Comparison of ENCODE assay signal across 9 cellular contexts in the genomic region with DNA sequence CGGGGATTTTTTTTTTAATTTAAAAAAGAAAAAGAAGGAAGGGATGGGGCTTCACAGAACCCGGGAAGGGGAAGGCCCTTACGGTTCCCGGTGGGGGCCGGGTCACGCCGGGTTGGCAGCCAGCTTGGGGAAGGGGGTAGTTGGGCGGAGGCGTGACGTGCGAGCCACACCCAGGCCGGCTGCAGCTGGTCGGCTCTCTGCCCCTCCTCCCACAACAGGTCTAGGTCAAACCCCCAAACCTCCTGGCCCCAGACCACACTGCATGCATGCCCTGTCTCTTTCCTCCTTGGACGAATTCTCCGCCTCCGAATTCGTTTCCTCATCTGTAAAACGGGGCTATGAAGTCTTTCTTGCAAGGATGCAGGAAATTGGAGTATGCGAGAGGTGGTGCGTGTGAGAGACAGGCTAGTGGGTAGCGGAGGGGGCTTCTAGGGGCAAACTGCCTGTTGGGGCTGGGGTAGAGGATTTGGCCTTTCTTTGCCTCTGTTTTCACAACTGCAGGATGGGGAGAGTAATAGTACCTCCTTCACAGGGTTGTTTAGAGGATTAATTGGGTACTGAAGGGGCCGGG. TPM values are rescaled to one million over a fixed set of nuclear protein-coding genes. Genes with fewer than 3 reads are reported as not detected.
A peak's percentile ranks its signal among the peaks of the same experiment; 100 is the strongest.
DNase-seq lines count a peak whose midpoint lies in the region; ATAC-seq and TF ChIP-seq lines count a peak whose summit lies in the region.
"Had no signal": no experiment of that assay in that cellular context is flagged by ENCODE, and none has a peak within 500 bp of the region (broad histone marks: within the 10 kb centered on the region; RNA-seq: fewer than 3 reads in every experiment).

No MANE protein-coding gene starts in this region.

- peaks cover 51% of the 10 kb centered on the region for H3K27me3 Mint-ChIP-seq in T-helper 2 cell treated with Interferon-gamma antibody and Interleukin-4, amounts not matched to agents 5 μg/mL and 100 μg/mL, for 36 hours (ENCODE audit: low read depth)
- peaks cover 39% of the 10 kb centered on the region for H3K27me3 Mint-ChIP-seq in activated naive CD8-positive, alpha-beta T cell

- H3K4me1 Mint-ChIP-seq in T-helper 2 cell treated with Interferon-gamma antibody and Interleukin-4, amounts not matched to agents 5 μg/mL and 100 μg/mL, for 36 hours (ENCODE audit: low read depth) = peaks cover 14% of the 10 kb centered on the region
- peaks cover 17% of the 10 kb centered on the region for H3K4me1 Mint-ChIP-seq in activated naive CD8-positive, alpha-beta T cell (ENCODE audit: low read depth)

- H3K27ac ChIP-seq in left lung = peak overlapping the region; percentile 26 to 97
- peak overlapping the region; percentile 22 to 55 for H3K27ac ChIP-seq in thoracic aorta

- DNase-seq in T-helper 2 cell treated with Interferon-gamma antibody and Interleukin-4, amounts not matched to agents 5 μg/mL and 100 μg/mL, for 36 hours (ENCODE audit: low spot score) = no peak
- DNase-seq in T-helper 2 cell = no peak
- DNase-seq in left lung = peak; percentile 87 to 98
- DNase-seq in thoracic aorta (ENCODE audit: low spot score) = no peak
- no peak for DNase-seq in NCI-H2196 (lab: John Stamatoyannopoulos, UW; ENCODE audit: unreplicated experiment)
- no peak for DNase-seq in Kasumi-1 (lab: John Stamatoyannopoulos, UW)

- H3K4me1 ChIP-seq in left lung (peaks cover 0 to 60% of the 10 kb centered on the region in 2 donors), thoracic aorta (ENCODE audit: control insufficient read depth in 1 of 2, low read depth in 2 of 2) (peaks cover 0 to 15% of the 10 kb centered on the region in 2 donors)

- H3K9me3 ChIP-seq in left lung (no peaks in the 10 kb centered on the region), thoracic aorta (no peaks in the 10 kb centered on the region)
- H3K9me3 ChIP-seq: ascending aorta had no signal

- TF ChIP-seq CTCF in left lung (IDR thresholded peaks at IDR 0.05) = no peak
- TF ChIP-seq CTCF in thoracic aorta (IDR thresholded peaks at IDR 0.05) = no peak

- peak overlapping the region; percentile 8 for H3K4me3 Mint-ChIP-seq in T-helper 2 cell treated with Interferon-gamma antibody and Interleukin-4, amounts not matched to agents 5 μg/mL and 100 μg/mL, for 36 hours
- H3K4me3 Mint-ChIP-seq in activated naive CD8-positive, alpha-beta T cell = peak overlapping the region; percentile 62

- H3K36me3 ChIP-seq in left lung (peaks cover 0 to 12% of the 10 kb centered on the region in 2 donors), thoracic aorta (no peaks in the 10 kb centered on the region)
- H3K36me3 ChIP-seq: ascending aorta had no signal

- ATAC-seq in left lung (peak; percentile 80), thoracic aorta (ENCODE audit: insufficient number of reproducible peaks, low FRiP score, low read depth) (no peak), HG03520 (IDR thresholded peaks at IDR 0.05; ENCODE audit: unreplicated experiment) (no peak)

- H3K9me3 Mint-ChIP-seq in T-helper 2 cell treated with Interferon-gamma antibody and Interleukin-4, amounts not matched to agents 5 μg/mL and 100 μg/mL, for 36 hours = no peaks in the 10 kb centered on the region
- no peaks in the 10 kb centered on the region for H3K9me3 Mint-ChIP-seq in activated naive CD8-positive, alpha-beta T cell (ENCODE audit: low read depth)

- H3K36me3 Mint-ChIP-seq in T-helper 2 cell treated with Interferon-gamma antibody and Interleukin-4, amounts not matched to agents 5 μg/mL and 100 μg/mL, for 36 hours (ENCODE audit: low read depth) = peaks cover 2% of the 10 kb centered on the region
- no peaks in the 10 kb centered on the region for H3K36me3 Mint-ChIP-seq in activated naive CD8-positive, alpha-beta T cell

- H3K27me3 ChIP-seq in left lung = peaks cover 30 to 58% of the 10 kb centered on the region in 2 donors
- H3K27me3 ChIP-seq in thoracic aorta (replicated peaks; ENCODE audit: insufficient read depth) = peaks cover 6% of the 10 kb centered on the region
- H3K27me3 ChIP-seq: ascending aorta had no signal

- intact Hi-C loops in left lung (cut with DNase I) = no loop called here

- peak overlapping the region; percentile 28 to 58 for H3K4me3 ChIP-seq in left lung
- peak overlapping the region; percentile 70 for H3K4me3 ChIP-seq in thoracic aorta

- H3K27ac Mint-ChIP-seq in T-helper 2 cell treated with Interferon-gamma antibody and Interleukin-4, amounts not matched to agents 5 μg/mL and 100 μg/mL, for 36 hours = no peak overlapping the region
- H3K27ac Mint-ChIP-seq in activated naive CD8-positive, alpha-beta T cell = no peak overlapping the region

RNA-seq across cellular contexts. Expression of a gene that starts 0.8 kb away (rescaled TPM):
- total RNA-seq in left lung = 100 to 1,000 TPM in 1 of 2 donors, 10 to 100 TPM in 1; 30.8 to 110 TPM
- total RNA-seq in thoracic aorta = 10 to 100 TPM; 29.0 to 38.1 TPM

RNA-seq across cellular contexts. Expression of a gene that starts 42.6 kb away (rescaled TPM):
- 10 to 100 TPM in 1 of 2 donors, 1 to 10 TPM in 1; 6.8 to 13.5 TPM for total RNA-seq in left lung
- total RNA-seq in thoracic aorta = 1 to 10 TPM; 2.7 to 6.4 TPM

RNA-seq across cellular contexts. Expression of a gene that starts 56.6 kb away (rescaled TPM):
- total RNA-seq in left lung (10 to 100 TPM; 56.2 to 59.1 TPM), thoracic aorta (10 to 100 TPM; 33.4 TPM)

Comparison
In these comparisons a context has a peak if more than half of its experiments do, and no peak if none do; other contexts are left out.
1. DNase-seq: peak in left lung (2 of 2); none in T-helper 2 cell treated with Interferon-gamma antibody and Interleukin-4, amounts not matched to agents 5 μg/mL and 100 μg/mL, for 36 hours (single experiment), T-helper 2 cell (0 of 5), thoracic aorta (single experiment), NCI-H2196 (single experiment) and Kasumi-1 (0 of 2).